Comparison of ENCODE assay signal across 1 cellular context in the genomic region with DNA sequence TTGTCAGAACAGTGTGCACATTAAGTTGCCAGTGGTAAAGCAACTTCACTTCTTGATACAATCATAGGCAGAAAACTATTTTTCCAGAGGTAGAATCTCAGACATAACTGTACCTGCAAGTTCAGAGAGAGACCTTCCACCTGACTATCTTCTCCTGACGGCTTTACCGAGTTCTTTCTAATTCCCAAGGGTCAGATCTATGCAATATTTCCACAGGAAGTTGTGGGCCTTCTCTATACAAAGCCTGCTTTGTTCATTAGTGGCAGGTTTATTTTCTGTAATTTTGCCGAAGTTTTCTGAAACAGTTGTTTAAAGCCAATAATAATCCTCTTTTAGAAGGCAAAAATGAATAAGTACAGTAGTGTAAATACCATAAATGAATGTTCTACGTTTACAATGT.
TF ChIP-seq lines count a peak whose summit lies in the region.

No MANE protein-coding gene starts in this region.

TF ChIP-seq in GM12878, 131 proteins besides CTCF, POLR2A, EP300 and RAD21 (continued from another document):
- TF ChIP-seq, protein P1, sequence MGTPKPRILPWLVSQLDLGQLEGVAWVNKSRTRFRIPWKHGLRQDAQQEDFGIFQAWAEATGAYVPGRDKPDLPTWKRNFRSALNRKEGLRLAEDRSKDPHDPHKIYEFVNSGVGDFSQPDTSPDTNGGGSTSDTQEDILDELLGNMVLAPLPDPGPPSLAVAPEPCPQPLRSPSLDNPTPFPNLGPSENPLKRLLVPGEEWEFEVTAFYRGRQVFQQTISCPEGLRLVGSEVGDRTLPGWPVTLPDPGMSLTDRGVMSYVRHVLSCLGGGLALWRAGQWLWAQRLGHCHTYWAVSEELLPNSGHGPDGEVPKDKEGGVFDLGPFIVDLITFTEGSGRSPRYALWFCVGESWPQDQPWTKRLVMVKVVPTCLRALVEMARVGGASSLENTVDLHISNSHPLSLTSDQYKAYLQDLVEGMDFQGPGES (IDR thresholded peaks at IDR 0.05) = no peak
